9 cellular contexts compared by ENCODE assay signal in genomic region chr3:116445291-116445841, GRCh38. TPM values are rescaled to one million over a fixed set of nuclear protein-coding genes. Genes with fewer than 3 reads are reported as not detected.
A peak's percentile ranks its signal among the peaks of the same experiment; 100 is the strongest.
DNase-seq lines count a peak whose midpoint lies in the region; ATAC-seq and TF ChIP-seq lines count a peak whose summit lies in the region.
"Had no signal": no experiment of that assay in that cellular context is flagged by ENCODE, and none has a peak within 500 bp of the region (broad histone marks: within the 10 kb centered on the region; RNA-seq: fewer than 3 reads in every experiment).

TSS of gene LSAMP (minus strand) at chr3:116445487.

- CTCF ChIA-PET in AG04450 (lab: Charles Lee), result interaction anchor here (1.6 kb wide), 1 partner anchor 8 kb away, joined by 8 read pairs; no protein-coding TSS in a partner anchor

- no peak within 1 kb of the TSS for H3K4me3 Mint-ChIP-seq in activated naive CD8-positive, alpha-beta T cell treated with anti-CD3 and anti-CD28 coated beads, Interleukin-2, amount 50 U/mL, for 24 hours
- H3K4me3 Mint-ChIP-seq: activated naive CD4-positive, alpha-beta T cell treated with anti-CD3 and anti-CD28 coated beads, Interleukin-2, amount 50 U/mL, for 24 hours had no signal

- peaks cover 15% of the 10 kb centered on the region for H3K27me3 Mint-ChIP-seq in activated naive CD8-positive, alpha-beta T cell treated with anti-CD3 and anti-CD28 coated beads, Interleukin-2, amount 50 U/mL, for 24 hours

- H3K9me3 ChIP-seq in AG04450 (ENCODE audit: control insufficient read depth, insufficient read depth, low read length) (no peaks in the 10 kb centered on the region; the same call in 1 of the 2 replicates), mucosa of rectum (ENCODE audit: control insufficient read depth in 2 of 2, low read length in 2 of 2) (no peaks in the 10 kb centered on the region)

- H3K36me3 ChIP-seq in mucosa of rectum (ENCODE audit: control insufficient read depth in 2 of 2, insufficient read depth in 2 of 2, low read length in 2 of 2), result no peaks in the 10 kb centered on the region

- no peak within 1 kb of the TSS for H3K27ac ChIP-seq in AG04450 (ENCODE audit: low read depth, low read length)
- H3K27ac ChIP-seq in mucosa of rectum (ENCODE audit: low read depth in 2 of 2, low read length in 2 of 2), result no peak within 1 kb of the TSS

- no peaks in the 10 kb centered on the region for H3K36me3 Mint-ChIP-seq in activated naive CD8-positive, alpha-beta T cell treated with anti-CD3 and anti-CD28 coated beads, Interleukin-2, amount 50 U/mL, for 24 hours (ENCODE audit: low read depth)
- H3K36me3 Mint-ChIP-seq: activated naive CD4-positive, alpha-beta T cell treated with anti-CD3 and anti-CD28 coated beads, Interleukin-2, amount 50 U/mL, for 24 hours had no signal

- no peaks in the 10 kb centered on the region for H3K4me1 Mint-ChIP-seq in activated naive CD8-positive, alpha-beta T cell treated with anti-CD3 and anti-CD28 coated beads, Interleukin-2, amount 50 U/mL, for 24 hours
- H3K4me1 Mint-ChIP-seq: activated naive CD4-positive, alpha-beta T cell treated with anti-CD3 and anti-CD28 coated beads, Interleukin-2, amount 50 U/mL, for 24 hours had no signal

- DNase-seq in AG04450 (ENCODE audit: low read depth, low spot score) (no peak), NCI-H2227 (lab: John Stamatoyannopoulos, UW; ENCODE audit: unreplicated experiment) (peak; percentile 82), epithelial cell of proximal tubule (ENCODE audit: low read depth) (no peak), AML-193 (lab: John Stamatoyannopoulos, UW) (no peak), hepatic stellate cell (ENCODE audit: low spot score) (no peak)
- DNase-seq in activated naive CD8-positive, alpha-beta T cell treated with anti-CD3 and anti-CD28 coated beads, Interleukin-2, amount 50 U/mL, for 24 hours, result no peak

- peak within 1 kb of the TSS; percentile 68 for H3K4me3 ChIP-seq in AG04450 (ENCODE audit: low read depth, low read length)
- peak within 1 kb of the TSS; percentile 44 for H3K4me3 ChIP-seq in epithelial cell of proximal tubule (ENCODE audit: low read depth, low read length)
- peak within 1 kb of the TSS; percentile 51 to 66 for H3K4me3 ChIP-seq in mucosa of rectum (ENCODE audit: low read length in 2 of 2)

- no peak within 1 kb of the TSS for H3K27ac Mint-ChIP-seq in activated naive CD8-positive, alpha-beta T cell treated with anti-CD3 and anti-CD28 coated beads, Interleukin-2, amount 50 U/mL, for 24 hours
- H3K27ac Mint-ChIP-seq: activated naive CD4-positive, alpha-beta T cell treated with anti-CD3 and anti-CD28 coated beads, Interleukin-2, amount 50 U/mL, for 24 hours had no signal

- H3K9ac ChIP-seq in mucosa of rectum (ENCODE audit: low read depth in 1 of 2, low read length in 2 of 2), result peak within 1 kb of the TSS in 1 of 2 donors; percentile 29

- POLR2A ChIA-PET in AG04450 (lab: Yijun Ruan, JAX), result interaction anchor here (0.5 to 0.6 kb wide), 2 partner anchors 8 to 39 kb away, joined by 3 to 5 read pairs; no protein-coding TSS in a partner anchor

- no peaks in the 10 kb centered on the region for H3K4me1 ChIP-seq in mucosa of rectum (ENCODE audit: control insufficient read depth in 2 of 2, insufficient read depth in 2 of 2, low read length in 2 of 2)

- H3K27me3 ChIP-seq in AG04450 (ENCODE audit: control insufficient read depth, insufficient read depth, low read length) (no peaks in the 10 kb centered on the region), mucosa of rectum (ENCODE audit: control insufficient read depth in 2 of 2, insufficient read depth in 2 of 2, low read length in 2 of 2) (no peaks in the 10 kb centered on the region)

- no peak for TF ChIP-seq CTCF in AG04450 (IDR thresholded peaks at IDR 0.05; ENCODE audit: low read depth, low read length)
- no peak for TF ChIP-seq CTCF in epithelial cell of proximal tubule (conservative IDR thresholded peaks at IDR 0.05; ENCODE audit: low read depth, low read length)

- no peak for ATAC-seq in activated naive CD8-positive, alpha-beta T cell treated with anti-CD3 and anti-CD28 coated beads, Interleukin-2, amount 50 U/mL, for 24 hours
- ATAC-seq in GM19328 (IDR thresholded peaks at IDR 0.05; ENCODE audit: unreplicated experiment), result no peak

- no peaks in the 10 kb centered on the region for H3K9me3 Mint-ChIP-seq in activated naive CD8-positive, alpha-beta T cell treated with anti-CD3 and anti-CD28 coated beads, Interleukin-2, amount 50 U/mL, for 24 hours
- H3K9me3 Mint-ChIP-seq: activated naive CD4-positive, alpha-beta T cell treated with anti-CD3 and anti-CD28 coated beads, Interleukin-2, amount 50 U/mL, for 24 hours had no signal

RNA-seq across cellular contexts. Expression of gene LSAMP, which starts in this region (rescaled TPM):
- polyA plus RNA-seq in AG04450 (2011; rRNA removed), result 24.1 and 25.1 TPM in 2 replicates
- polyA minus RNA-seq in AG04450 (2011; rRNA and poly(A)+ RNA removed), result 18.6 and 28.2 TPM in 2 replicates
- total RNA-seq in epithelial cell of proximal tubule, result 0.87 and 5.1 TPM in 2 replicates
